ENCODE assay signal across 11 cellular contexts in the genomic region with DNA sequence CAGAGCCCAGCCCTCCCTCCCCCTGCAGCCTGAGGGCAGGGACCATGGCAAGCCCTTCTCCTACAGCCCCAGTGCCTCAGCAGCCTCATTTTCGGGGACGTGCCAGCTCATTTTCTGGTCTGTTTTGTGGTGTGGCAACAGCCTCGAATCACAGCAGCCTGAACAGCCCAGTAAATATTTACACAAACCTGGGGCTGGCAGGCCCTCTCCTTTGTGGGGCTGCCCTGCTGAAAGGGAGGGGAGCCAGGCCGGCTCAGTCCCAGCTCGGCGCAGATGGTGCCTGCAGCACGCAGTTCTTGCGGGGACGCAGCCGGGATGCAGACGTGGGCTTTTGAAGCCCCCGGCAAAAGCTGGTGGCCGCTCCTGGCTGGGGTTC.
DNase-seq lines count a peak whose midpoint lies in the region; TF ChIP-seq lines count a peak whose summit lies in the region.
"Had no signal": no experiment of that assay in that cellular context is flagged by ENCODE, and none has a peak within 500 bp of the region (broad histone marks: within the 10 kb centered on the region; RNA-seq: fewer than 3 reads in every experiment).

No MANE protein-coding gene starts in this region.

- WGBS in suprapubic skin: 66% methylated on average over 3 of the region's 13 CpGs
- 77% methylated on average over 13 of the region's 13 CpGs for WGBS in smooth muscle cell (ENCODE audit: low lambda C conversion rate)

- no peak overlapping the region for H3K4me3 ChIP-seq in suprapubic skin
- H3K4me3 ChIP-seq in smooth muscle cell: no peak overlapping the region
- peak overlapping the region in 1 of 2 donors; percentile 8 for H3K4me3 ChIP-seq in foreskin fibroblast (ENCODE audit: low read depth in 1 of 2, low read length in 2 of 2)

- H3K36me3 ChIP-seq in suprapubic skin: no peaks in the 10 kb centered on the region
- no peaks in the 10 kb centered on the region for H3K36me3 ChIP-seq in smooth muscle cell (ENCODE audit: low read depth)

- H3K4me2 ChIP-seq in smooth muscle cell: no peak overlapping the region

- no peaks in the 10 kb centered on the region for H3K79me2 ChIP-seq in smooth muscle cell (ENCODE audit: low read depth)

- TF ChIP-seq POLR2A in suprapubic skin (IDR thresholded peaks at IDR 0.05): no peak

- no peak overlapping the region for H3K9ac ChIP-seq in smooth muscle cell (ENCODE audit: low read depth)

- H3K4me1 ChIP-seq in suprapubic skin (peaks cover 14% of the 10 kb centered on the region), smooth muscle cell (ENCODE audit: low read depth) (no peaks in the 10 kb centered on the region)

- H4K20me1 ChIP-seq in smooth muscle cell (ENCODE audit: low read depth): no peaks in the 10 kb centered on the region

- TF ChIP-seq CTCF in suprapubic skin (IDR thresholded peaks at IDR 0.05): no peak
- no peak for TF ChIP-seq CTCF in smooth muscle cell (IDR thresholded peaks at IDR 0.05; ENCODE audit: borderline replicate concordance, insufficient read depth, poor library complexity, severe bottlenecking)
- TF ChIP-seq CTCF in foreskin fibroblast (IDR thresholded peaks at IDR 0.05; ENCODE audit: low read depth, low read length): no peak

- DNase-seq in SHP77 (lab: John Stamatoyannopoulos, UW) (peak; percentile 18 to 58), SHP77 treated with DMSO at 0.1 percent for 48 hours (lab: John Stamatoyannopoulos, UW) (no peak), NCI-H345 (lab: John Stamatoyannopoulos, UW) (peak; percentile 92), fibroblast of peridontal ligament (ENCODE audit: extremely low read depth) (peak; percentile 3), suprapubic skin (ENCODE audit: low spot score in 2 of 2) (peak; percentile 63 to 65), smooth muscle cell (lab: John Stamatoyannopoulos, UW; ENCODE audit: unreplicated experiment) (no peak), foreskin fibroblast (no peak), NOMO-1 treated with dmso at 0.1 percent for 144 hours (lab: John Stamatoyannopoulos, UW; ENCODE audit: unreplicated experiment) (no peak)
- DNase-seq: activated T-cell treated with anti-CD3 and anti-CD28 coated beads, Interleukin-2, amount 50 U/mL, for 4 hours; nucleus accumbens; stimulated activated naive CD4-positive, alpha-beta T cell treated with Interleukin-2 at 50 U/mL for 16 hours had no signal

- peaks cover 26% of the 10 kb centered on the region for H3K27me3 ChIP-seq in suprapubic skin
- H3K27me3 ChIP-seq in smooth muscle cell (ENCODE audit: low read depth): no peaks in the 10 kb centered on the region

- H2AFZ ChIP-seq in smooth muscle cell (ENCODE audit: low read depth): no peak overlapping the region

- H3K9me3 ChIP-seq in suprapubic skin (no peaks in the 10 kb centered on the region), smooth muscle cell (replicated peaks; ENCODE audit: low read depth) (no peaks in the 10 kb centered on the region)

- no peak overlapping the region for H3K27ac ChIP-seq in suprapubic skin
- H3K27ac ChIP-seq in smooth muscle cell (ENCODE audit: low read depth): no peak overlapping the region

- no peaks in the 10 kb centered on the region for H3F3A ChIP-seq in smooth muscle cell (ENCODE audit: low read depth)

- TF ChIP-seq EP300 in suprapubic skin (IDR thresholded peaks at IDR 0.05): no peak

Comparison
In these comparisons a context has a peak if more than half of its experiments do, and no peak if none do; other contexts are left out.
1. DNase-seq: peak in SHP77 (2 of 2), NCI-H345 (single experiment), fibroblast of peridontal ligament (single experiment) and suprapubic skin (2 of 2); none in SHP77 treated with DMSO at 0.1 percent for 48 hours (single experiment), smooth muscle cell (single experiment), foreskin fibroblast (0 of 2) and NOMO-1 treated with dmso at 0.1 percent for 144 hours (single experiment).